In the genomic region with DNA sequence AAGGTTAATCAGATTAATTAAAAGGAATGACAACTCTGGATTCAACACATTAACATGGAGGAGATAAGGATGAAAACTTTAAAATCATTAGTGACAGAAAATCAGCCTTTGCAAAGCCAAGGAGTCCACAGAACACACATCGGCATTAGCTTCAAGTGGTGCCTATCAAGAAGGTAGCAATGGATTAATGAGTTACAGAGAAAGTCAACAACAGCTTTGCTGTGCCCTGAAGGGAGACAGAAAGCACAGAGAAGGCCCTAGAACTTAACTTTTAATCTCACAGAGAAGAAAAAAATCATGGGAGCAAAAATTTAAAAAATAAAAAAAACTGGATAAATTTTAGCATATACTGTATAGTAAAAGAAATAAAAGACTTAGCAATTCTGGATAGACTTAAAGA, we compare ENCODE assay signal across 15 cellular contexts.
DNase-seq lines count a peak whose midpoint lies in the region; ATAC-seq and TF ChIP-seq lines count a peak whose summit lies in the region.
"Had no signal": no experiment of that assay in that cellular context is flagged by ENCODE, and none has a peak within 500 bp of the region (broad histone marks: within the 10 kb centered on the region; RNA-seq: fewer than 3 reads in every experiment).

No MANE protein-coding gene starts in this region.

- intact Hi-C loops in PC-3 (cut with micrococcal nuclease): no loop called here

- H3K36me3 ChIP-seq in hepatocyte (replicated peaks; ENCODE audit: insufficient read depth, low read depth) (no peaks in the 10 kb centered on the region), liver (ENCODE audit: control insufficient read depth in 4 of 4, insufficient read depth in 3 of 4, low read depth in 1 of 4, low read length in 3 of 4) (no peaks in the 10 kb centered on the region), PC-3 (ENCODE audit: low read depth, low read length) (no peaks in the 10 kb centered on the region)

- H3K27me3 Mint-ChIP-seq in activated CD8-positive, alpha-beta T cell treated with anti-CD3 and anti-CD28 coated beads, Interleukin-2, amount 10 ng/mL, durations not matched to agents 7 days and 5 days (ENCODE audit: low read depth): no peaks in the 10 kb centered on the region
- H3K27me3 Mint-ChIP-seq: B cell; CD4-positive, CD25-positive, alpha-beta regulatory T cell had no signal

- H3K27me3 ChIP-seq in hepatocyte: no peaks in the 10 kb centered on the region
- no peaks in the 10 kb centered on the region for H3K27me3 ChIP-seq in liver (ENCODE audit: control insufficient read depth in 4 of 4, insufficient read depth in 4 of 4, low read length in 3 of 4)
- peaks cover 8% of the 10 kb centered on the region; the same call in 1 of the 2 replicates for H3K27me3 ChIP-seq in PC-3 (ENCODE audit: low read length)

- H3K9ac ChIP-seq in liver (ENCODE audit: low read depth in 1 of 2, low read length in 2 of 2): no peak overlapping the region
- H3K9ac ChIP-seq in PC-3 (ENCODE audit: low read length): no peak overlapping the region

- no peaks in the 10 kb centered on the region for H3F3A ChIP-seq in PC-3 (ENCODE audit: low read length, unreplicated experiment)

- no peaks in the 10 kb centered on the region for H3K4me1 Mint-ChIP-seq in activated CD8-positive, alpha-beta T cell treated with anti-CD3 and anti-CD28 coated beads, Interleukin-2, amount 10 ng/mL, durations not matched to agents 7 days and 5 days (ENCODE audit: low read depth)
- H3K4me1 Mint-ChIP-seq: B cell; CD4-positive, CD25-positive, alpha-beta regulatory T cell had no signal

- H2AFZ ChIP-seq in hepatocyte (no peak overlapping the region), PC-3 (ENCODE audit: low read length) (no peak overlapping the region)

- no TSS peak for BruUV-seq in PC-3 (replicated peaks; lab: Mats Ljungman, UMichigan)

- H3K4me1 ChIP-seq in hepatocyte (ENCODE audit: insufficient read depth) (no peaks in the 10 kb centered on the region), liver (ENCODE audit: control insufficient read depth in 4 of 4, insufficient read depth in 4 of 4, low read length in 3 of 4) (no peaks in the 10 kb centered on the region), PC-3 (ENCODE audit: insufficient read depth, low read length) (no peaks in the 10 kb centered on the region)

- no peak overlapping the region for H3K27ac Mint-ChIP-seq in activated CD8-positive, alpha-beta T cell treated with anti-CD3 and anti-CD28 coated beads, Interleukin-2, amount 10 ng/mL, durations not matched to agents 7 days and 5 days
- H3K27ac Mint-ChIP-seq: B cell; CD4-positive, CD25-positive, alpha-beta regulatory T cell had no signal

- 46% methylated on average over 1 of the region's 1 CpG for WGBS in hepatocyte (ENCODE audit: low lambda C conversion rate, missing lambda C conversion rate)
- WGBS in liver: 27% methylated on average over 1 of the region's 1 CpG

- H3K36me3 Mint-ChIP-seq in activated CD8-positive, alpha-beta T cell treated with anti-CD3 and anti-CD28 coated beads, Interleukin-2, amount 10 ng/mL, durations not matched to agents 7 days and 5 days (ENCODE audit: low read depth): no peaks in the 10 kb centered on the region
- H3K36me3 Mint-ChIP-seq: CD4-positive, CD25-positive, alpha-beta regulatory T cell had no signal

- ATAC-seq in activated CD8-positive, alpha-beta T cell treated with anti-CD3 and anti-CD28 coated beads, Interleukin-2, amount 10 ng/mL, durations not matched to agents 7 days and 5 days: no peak
- no peak for ATAC-seq in PC-3

- H3K4me3 Mint-ChIP-seq in activated CD8-positive, alpha-beta T cell treated with anti-CD3 and anti-CD28 coated beads, Interleukin-2, amount 10 ng/mL, durations not matched to agents 7 days and 5 days: no peak overlapping the region
- H3K4me3 Mint-ChIP-seq: B cell; CD4-positive, CD25-positive, alpha-beta regulatory T cell had no signal

- CTCF ChIA-PET in activated CD8-positive, alpha-beta T cell treated with anti-CD3 and anti-CD28 coated beads, Interleukin-2, amount 10 ng/mL, durations not matched to agents 7 days and 5 days (lab: Charles Lee): no interaction called here
- CTCF ChIA-PET in PC-3 (lab: Charles Lee): no interaction called here

- H3K4me2 ChIP-seq in hepatocyte (no peak overlapping the region), PC-3 (ENCODE audit: low read length) (no peak overlapping the region)

- peak; percentile 16 for DNase-seq in HT-29 (ENCODE audit: low spot score)
- peak; percentile 34 for DNase-seq in hepatocyte (ENCODE audit: low spot score)
- no peak for DNase-seq in activated CD8-positive, alpha-beta T cell treated with anti-CD3 and anti-CD28 coated beads, Interleukin-2, amount 10 ng/mL, durations not matched to agents 7 days and 5 days
- no peak for DNase-seq in NCI-H510A treated with DMSO at 0.1 percent for 48 hours (lab: John Stamatoyannopoulos, UW)
- DNase-seq in PC-3: no peak
- DNase-seq in activated effector memory CD4-positive, alpha-beta T cell treated with Interleukin-2 at 50 U/mL for 16 hours: no peak
- DNase-seq: CD4-positive, CD25-positive, alpha-beta regulatory T cell; GOT3; KG1; NCI-H1417 treated with DMSO at 0.1 percent for 48 hours; NCI-H2029; NCI-H524; SHP77 treated with DMSO at 0.1 percent for 48 hours had no signal

- H3K79me2 ChIP-seq in hepatocyte (no peaks in the 10 kb centered on the region), PC-3 (ENCODE audit: low read length) (no peaks in the 10 kb centered on the region)

- H4K20me1 ChIP-seq in hepatocyte (ENCODE audit: insufficient read depth, poor library complexity, severe bottlenecking) (no peaks in the 10 kb centered on the region), PC-3 (ENCODE audit: low read length) (no peaks in the 10 kb centered on the region)

- TF ChIP-seq RAD21 in liver (IDR thresholded peaks at IDR 0.05): peak; percentile 27 to 51

- H3K4me3 ChIP-seq in hepatocyte (no peak overlapping the region), liver (ENCODE audit: low read depth in 1 of 3, low read length in 3 of 3) (no peak overlapping the region), PC-3 (ENCODE audit: low read length) (no peak overlapping the region)

- H3K9me3 ChIP-seq in hepatocyte (ENCODE audit: low read depth) (no peaks in the 10 kb centered on the region), liver (ENCODE audit: control insufficient read depth in 4 of 4, low read length in 3 of 4) (no peaks in the 10 kb centered on the region), PC-3 (ENCODE audit: low read length) (no peaks in the 10 kb centered on the region)

- TF ChIP-seq CTCF in hepatocyte (IDR thresholded peaks at IDR 0.05; ENCODE audit: poor library complexity) (no peak), liver (IDR thresholded peaks at IDR 0.05; ENCODE audit: low read depth, low read length, missing input control) (no peak), PC-3 (conservative IDR thresholded peaks at IDR 0.05; ENCODE audit: low read depth, low read length) (no peak)

- POLR2A ChIA-PET in activated CD8-positive, alpha-beta T cell treated with anti-CD3 and anti-CD28 coated beads, Interleukin-2, amount 10 ng/mL, durations not matched to agents 7 days and 5 days (lab: Charles Lee): no interaction called here
- POLR2A ChIA-PET in PC-3 (lab: Charles Lee; ENCODE audit: unreplicated experiment): no interaction called here

- H3K9me2 ChIP-seq in hepatocyte (replicated peaks; ENCODE audit: insufficient read depth) (no peaks in the 10 kb centered on the region), PC-3 (replicated peaks; ENCODE audit: low read length) (no peaks in the 10 kb centered on the region)

- H3K9me3 Mint-ChIP-seq in activated CD8-positive, alpha-beta T cell treated with anti-CD3 and anti-CD28 coated beads, Interleukin-2, amount 10 ng/mL, durations not matched to agents 7 days and 5 days (ENCODE audit: insufficient read depth): no peaks in the 10 kb centered on the region

- no peak overlapping the region for H3K27ac ChIP-seq in hepatocyte
- H3K27ac ChIP-seq in liver (ENCODE audit: low read depth in 1 of 2, low read length in 2 of 2): no peak overlapping the region
- no peak overlapping the region for H3K27ac ChIP-seq in PC-3 (ENCODE audit: low read length)

TF ChIP-seq in liver, 16 proteins besides CTCF, POLR2A, EP300 and RAD21 (continues in another document):
- TF ChIP-seq, protein P1, sequence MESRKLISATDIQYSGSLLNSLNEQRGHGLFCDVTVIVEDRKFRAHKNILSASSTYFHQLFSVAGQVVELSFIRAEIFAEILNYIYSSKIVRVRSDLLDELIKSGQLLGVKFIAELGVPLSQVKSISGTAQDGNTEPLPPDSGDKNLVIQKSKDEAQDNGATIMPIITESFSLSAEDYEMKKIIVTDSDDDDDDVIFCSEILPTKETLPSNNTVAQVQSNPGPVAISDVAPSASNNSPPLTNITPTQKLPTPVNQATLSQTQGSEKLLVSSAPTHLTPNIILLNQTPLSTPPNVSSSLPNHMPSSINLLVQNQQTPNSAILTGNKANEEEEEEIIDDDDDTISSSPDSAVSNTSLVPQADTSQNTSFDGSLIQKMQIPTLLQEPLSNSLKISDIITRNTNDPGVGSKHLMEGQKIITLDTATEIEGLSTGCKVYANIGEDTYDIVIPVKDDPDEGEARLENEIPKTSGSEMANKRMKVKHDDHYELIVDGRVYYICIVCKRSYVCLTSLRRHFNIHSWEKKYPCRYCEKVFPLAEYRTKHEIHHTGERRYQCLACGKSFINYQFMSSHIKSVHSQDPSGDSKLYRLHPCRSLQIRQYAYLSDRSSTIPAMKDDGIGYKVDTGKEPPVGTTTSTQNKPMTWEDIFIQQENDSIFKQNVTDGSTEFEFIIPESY (IDR thresholded peaks at IDR 0.05): no peak
- peak; percentile 79 for TF ChIP-seq FOXA2 (IDR thresholded peaks at IDR 0.05)
- TF ChIP-seq YY1 (IDR thresholded peaks at IDR 0.05): peak; percentile 19
- TF ChIP-seq HNF4G (IDR thresholded peaks at IDR 0.05): no peak

Comparison
In these comparisons a context has a peak if more than half of its experiments do, and no peak if none do; other contexts are left out.
1. DNase-seq: peak in HT-29 (single experiment) and hepatocyte (single experiment); none in activated CD8-positive, alpha-beta T cell treated with anti-CD3 and anti-CD28 coated beads, Interleukin-2, amount 10 ng/mL, durations not matched to agents 7 days and 5 days (single experiment), NCI-H510A treated with DMSO at 0.1 percent for 48 hours (single experiment), PC-3 (single experiment) and activated effector memory CD4-positive, alpha-beta T cell treated with Interleukin-2 at 50 U/mL for 16 hours (single experiment).